ENCODE assay signal across 1 cellular context in the genomic region with DNA sequence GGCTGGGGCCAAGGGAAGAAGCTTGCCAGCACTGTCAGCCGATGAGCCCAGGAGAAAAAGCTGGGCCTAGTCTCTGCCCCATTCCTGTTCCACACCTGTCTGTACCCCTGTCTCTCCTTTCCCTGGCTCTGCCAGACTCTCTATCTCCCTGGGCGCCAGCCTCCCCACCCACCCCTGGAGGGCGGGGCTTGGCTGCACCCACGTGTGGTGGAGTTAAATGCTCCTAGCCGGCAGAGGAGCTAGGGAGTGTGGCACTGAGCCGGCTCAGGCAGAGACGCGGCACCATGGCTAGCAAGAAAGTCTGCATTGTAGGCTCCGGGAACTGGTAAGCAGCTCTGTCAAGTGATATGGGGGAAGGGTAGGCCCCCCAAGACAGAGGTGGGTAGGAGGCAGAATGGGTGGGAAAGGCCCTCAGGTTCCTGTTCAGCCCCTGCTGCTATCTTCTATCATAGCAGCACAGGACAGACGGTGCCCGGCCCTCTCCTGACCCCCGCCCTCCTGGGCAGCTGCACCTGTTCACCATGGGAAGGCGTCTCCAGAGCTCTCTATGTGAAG.
TF ChIP-seq lines count a peak whose summit lies in the region.

A gene (plus strand): TSS at position 242 of the 555 bp plus-strand sequence. CDS start 43 bp downstream, at position 285.

TF ChIP-seq in HepG2, 621 proteins besides CTCF, POLR2A, EP300 and RAD21 (continued from another document):
- TF ChIP-seq, protein P1, sequence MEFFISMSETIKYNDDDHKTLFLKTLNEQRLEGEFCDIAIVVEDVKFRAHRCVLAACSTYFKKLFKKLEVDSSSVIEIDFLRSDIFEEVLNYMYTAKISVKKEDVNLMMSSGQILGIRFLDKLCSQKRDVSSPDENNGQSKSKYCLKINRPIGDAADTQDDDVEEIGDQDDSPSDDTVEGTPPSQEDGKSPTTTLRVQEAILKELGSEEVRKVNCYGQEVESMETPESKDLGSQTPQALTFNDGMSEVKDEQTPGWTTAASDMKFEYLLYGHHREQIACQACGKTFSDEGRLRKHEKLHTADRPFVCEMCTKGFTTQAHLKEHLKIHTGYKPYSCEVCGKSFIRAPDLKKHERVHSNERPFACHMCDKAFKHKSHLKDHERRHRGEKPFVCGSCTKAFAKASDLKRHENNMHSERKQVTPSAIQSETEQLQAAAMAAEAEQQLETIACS (CRISPR knock-in tag; IDR thresholded peaks at IDR 0.05): no peak
- peak; percentile 43; the same call in 1 of the 2 replicates for TF ChIP-seq ZNF292 (CRISPR knock-in tag; IDR thresholded peaks at IDR 0.05; ENCODE audit: borderline replicate concordance, low read depth)
- peak; percentile 67; the same call in 1 of the 2 replicates for TF ChIP-seq MEF2D (CRISPR knock-in tag; IDR thresholded peaks at IDR 0.05)
- no peak for TF ChIP-seq SP1 (IDR thresholded peaks at IDR 0.05)
- TF ChIP-seq SP1 (CRISPR knock-in tag; IDR thresholded peaks at IDR 0.05): peak; percentile 54; the same call in 1 of the 2 replicates
- peak; percentile 59 for TF ChIP-seq ZNF781 (CRISPR knock-in tag; IDR thresholded peaks at IDR 0.05; ENCODE audit: borderline replicate concordance, not compliant biosample characterization)
- TF ChIP-seq SALL1 (CRISPR knock-in tag; IDR thresholded peaks at IDR 0.05): no peak
- TF ChIP-seq ZNF256 (CRISPR knock-in tag; conservative IDR thresholded peaks at IDR 0.05): no peak
- peak; percentile 78; the same call in 1 of the 2 replicates for TF ChIP-seq ZNF607 (CRISPR knock-in tag; IDR thresholded peaks at IDR 0.05; ENCODE audit: borderline replicate concordance)
- TF ChIP-seq MYC (CRISPR knock-in tag; IDR thresholded peaks at IDR 0.05; ENCODE audit: borderline replicate concordance): peak; percentile 78; the same call in 1 of the 2 replicates
- no peak for TF ChIP-seq ZNF619 (CRISPR knock-in tag; IDR thresholded peaks at IDR 0.05)
- TF ChIP-seq, protein P2, sequence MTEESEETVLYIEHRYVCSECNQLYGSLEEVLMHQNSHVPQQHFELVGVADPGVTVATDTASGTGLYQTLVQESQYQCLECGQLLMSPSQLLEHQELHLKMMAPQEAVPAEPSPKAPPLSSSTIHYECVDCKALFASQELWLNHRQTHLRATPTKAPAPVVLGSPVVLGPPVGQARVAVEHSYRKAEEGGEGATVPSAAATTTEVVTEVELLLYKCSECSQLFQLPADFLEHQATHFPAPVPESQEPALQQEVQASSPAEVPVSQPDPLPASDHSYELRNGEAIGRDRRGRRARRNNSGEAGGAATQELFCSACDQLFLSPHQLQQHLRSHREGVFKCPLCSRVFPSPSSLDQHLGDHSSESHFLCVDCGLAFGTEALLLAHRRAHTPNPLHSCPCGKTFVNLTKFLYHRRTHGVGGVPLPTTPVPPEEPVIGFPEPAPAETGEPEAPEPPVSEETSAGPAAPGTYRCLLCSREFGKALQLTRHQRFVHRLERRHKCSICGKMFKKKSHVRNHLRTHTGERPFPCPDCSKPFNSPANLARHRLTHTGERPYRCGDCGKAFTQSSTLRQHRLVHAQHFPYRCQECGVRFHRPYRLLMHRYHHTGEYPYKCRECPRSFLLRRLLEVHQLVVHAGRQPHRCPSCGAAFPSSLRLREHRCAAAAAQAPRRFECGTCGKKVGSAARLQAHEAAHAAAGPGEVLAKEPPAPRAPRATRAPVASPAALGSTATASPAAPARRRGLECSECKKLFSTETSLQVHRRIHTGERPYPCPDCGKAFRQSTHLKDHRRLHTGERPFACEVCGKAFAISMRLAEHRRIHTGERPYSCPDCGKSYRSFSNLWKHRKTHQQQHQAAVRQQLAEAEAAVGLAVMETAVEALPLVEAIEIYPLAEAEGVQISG (CRISPR knock-in tag; IDR thresholded peaks at IDR 0.05): peak; percentile 63; the same call in 1 of the 2 replicates
- TF ChIP-seq, protein P3, sequence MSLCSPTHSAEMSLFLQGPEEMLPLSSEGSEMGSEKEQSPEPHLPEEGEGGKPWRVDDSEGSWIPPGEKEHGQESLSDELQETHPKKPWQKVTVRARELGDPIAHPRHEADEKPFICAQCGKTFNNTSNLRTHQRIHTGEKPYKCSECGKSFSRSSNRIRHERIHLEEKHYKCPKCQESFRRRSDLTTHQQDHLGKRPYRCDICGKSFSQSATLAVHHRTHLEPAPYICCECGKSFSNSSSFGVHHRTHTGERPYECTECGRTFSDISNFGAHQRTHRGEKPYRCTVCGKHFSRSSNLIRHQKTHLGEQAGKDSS (CRISPR knock-in tag; IDR thresholded peaks at IDR 0.05; ENCODE audit: borderline replicate concordance, low read depth): no peak
- TF ChIP-seq TGIF2 (CRISPR knock-in tag; IDR thresholded peaks at IDR 0.05): 0 out of 2 replicates have a peak, but pooled peaks have one; percentile 24
- TF ChIP-seq MAZ (IDR thresholded peaks at IDR 0.05; ENCODE audit: borderline replicate concordance, low read depth, low read length): peak; percentile 46; the same call in 1 of the 2 replicates
- no peak for TF ChIP-seq MAZ (CRISPR knock-in tag; IDR thresholded peaks at IDR 0.05; ENCODE audit: low read depth)
- TF ChIP-seq, protein P4, sequence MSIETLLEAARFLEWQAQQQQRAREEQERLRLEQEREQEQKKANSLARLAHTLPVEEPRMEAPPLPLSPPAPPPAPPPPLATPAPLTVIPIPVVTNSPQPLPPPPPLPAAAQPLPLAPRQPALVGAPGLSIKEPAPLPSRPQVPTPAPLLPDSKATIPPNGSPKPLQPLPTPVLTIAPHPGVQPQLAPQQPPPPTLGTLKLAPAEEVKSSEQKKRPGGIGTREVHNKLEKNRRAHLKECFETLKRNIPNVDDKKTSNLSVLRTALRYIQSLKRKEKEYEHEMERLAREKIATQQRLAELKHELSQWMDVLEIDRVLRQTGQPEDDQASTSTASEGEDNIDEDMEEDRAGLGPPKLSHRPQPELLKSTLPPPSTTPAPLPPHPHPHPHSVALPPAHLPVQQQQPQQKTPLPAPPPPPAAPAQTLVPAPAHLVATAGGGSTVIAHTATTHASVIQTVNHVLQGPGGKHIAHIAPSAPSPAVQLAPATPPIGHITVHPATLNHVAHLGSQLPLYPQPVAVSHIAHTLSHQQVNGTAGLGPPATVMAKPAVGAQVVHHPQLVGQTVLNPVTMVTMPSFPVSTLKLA (IDR thresholded peaks at IDR 0.05): peak; percentile 58
- no peak for TF ChIP-seq MED1 (CRISPR knock-in tag; IDR thresholded peaks at IDR 0.05)
- no peak for TF ChIP-seq ZNF205 (CRISPR knock-in tag; IDR thresholded peaks at IDR 0.05)
- no peak for TF ChIP-seq ZBTB7A (CRISPR knock-in tag; IDR thresholded peaks at IDR 0.05)
- TF ChIP-seq, protein P5, sequence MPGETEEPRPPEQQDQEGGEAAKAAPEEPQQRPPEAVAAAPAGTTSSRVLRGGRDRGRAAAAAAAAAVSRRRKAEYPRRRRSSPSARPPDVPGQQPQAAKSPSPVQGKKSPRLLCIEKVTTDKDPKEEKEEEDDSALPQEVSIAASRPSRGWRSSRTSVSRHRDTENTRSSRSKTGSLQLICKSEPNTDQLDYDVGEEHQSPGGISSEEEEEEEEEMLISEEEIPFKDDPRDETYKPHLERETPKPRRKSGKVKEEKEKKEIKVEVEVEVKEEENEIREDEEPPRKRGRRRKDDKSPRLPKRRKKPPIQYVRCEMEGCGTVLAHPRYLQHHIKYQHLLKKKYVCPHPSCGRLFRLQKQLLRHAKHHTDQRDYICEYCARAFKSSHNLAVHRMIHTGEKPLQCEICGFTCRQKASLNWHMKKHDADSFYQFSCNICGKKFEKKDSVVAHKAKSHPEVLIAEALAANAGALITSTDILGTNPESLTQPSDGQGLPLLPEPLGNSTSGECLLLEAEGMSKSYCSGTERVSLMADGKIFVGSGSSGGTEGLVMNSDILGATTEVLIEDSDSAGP (CRISPR knock-in tag; IDR thresholded peaks at IDR 0.05; ENCODE audit: borderline replicate concordance): peak; percentile 59; the same call in 1 of the 2 replicates
- no peak for TF ChIP-seq ATM (IDR thresholded peaks at IDR 0.05; ENCODE audit: borderline replicate concordance)
- no peak for TF ChIP-seq GLI4 (CRISPR knock-in tag; IDR thresholded peaks at IDR 0.05; ENCODE audit: borderline replicate concordance)
- TF ChIP-seq, protein P6, sequence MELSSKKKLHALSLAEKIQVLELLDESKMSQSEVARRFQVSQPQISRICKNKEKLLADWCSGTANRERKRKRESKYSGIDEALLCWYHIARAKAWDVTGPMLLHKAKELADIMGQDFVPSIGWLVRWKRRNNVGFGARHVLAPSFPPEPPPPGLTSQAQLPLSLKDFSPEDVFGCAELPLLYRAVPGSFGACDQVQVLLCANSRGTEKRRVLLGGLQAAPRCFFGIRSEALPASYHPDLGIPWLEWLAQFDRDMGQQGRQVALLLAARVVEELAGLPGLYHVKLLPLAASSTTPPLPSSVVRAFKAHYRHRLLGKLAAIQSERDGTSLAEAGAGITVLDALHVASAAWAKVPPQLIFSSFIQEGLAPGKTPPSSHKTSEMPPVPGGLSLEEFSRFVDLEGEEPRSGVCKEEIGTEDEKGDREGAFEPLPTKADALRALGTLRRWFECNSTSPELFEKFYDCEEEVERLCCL (CRISPR knock-in tag; IDR thresholded peaks at IDR 0.05; ENCODE audit: borderline replicate concordance): 0 out of 2 replicates have a peak, but pooled peaks have one; percentile 45
- 0 out of 2 replicates have a peak, but pooled peaks have one; percentile 3 for TF ChIP-seq STAG1 (CRISPR knock-in tag; IDR thresholded peaks at IDR 0.05)
- 0 out of 2 replicates have a peak, but pooled peaks have one; percentile 54 for TF ChIP-seq HNRNPL (IDR thresholded peaks at IDR 0.05; ENCODE audit: low read depth, low read length)
- TF ChIP-seq, protein P7, sequence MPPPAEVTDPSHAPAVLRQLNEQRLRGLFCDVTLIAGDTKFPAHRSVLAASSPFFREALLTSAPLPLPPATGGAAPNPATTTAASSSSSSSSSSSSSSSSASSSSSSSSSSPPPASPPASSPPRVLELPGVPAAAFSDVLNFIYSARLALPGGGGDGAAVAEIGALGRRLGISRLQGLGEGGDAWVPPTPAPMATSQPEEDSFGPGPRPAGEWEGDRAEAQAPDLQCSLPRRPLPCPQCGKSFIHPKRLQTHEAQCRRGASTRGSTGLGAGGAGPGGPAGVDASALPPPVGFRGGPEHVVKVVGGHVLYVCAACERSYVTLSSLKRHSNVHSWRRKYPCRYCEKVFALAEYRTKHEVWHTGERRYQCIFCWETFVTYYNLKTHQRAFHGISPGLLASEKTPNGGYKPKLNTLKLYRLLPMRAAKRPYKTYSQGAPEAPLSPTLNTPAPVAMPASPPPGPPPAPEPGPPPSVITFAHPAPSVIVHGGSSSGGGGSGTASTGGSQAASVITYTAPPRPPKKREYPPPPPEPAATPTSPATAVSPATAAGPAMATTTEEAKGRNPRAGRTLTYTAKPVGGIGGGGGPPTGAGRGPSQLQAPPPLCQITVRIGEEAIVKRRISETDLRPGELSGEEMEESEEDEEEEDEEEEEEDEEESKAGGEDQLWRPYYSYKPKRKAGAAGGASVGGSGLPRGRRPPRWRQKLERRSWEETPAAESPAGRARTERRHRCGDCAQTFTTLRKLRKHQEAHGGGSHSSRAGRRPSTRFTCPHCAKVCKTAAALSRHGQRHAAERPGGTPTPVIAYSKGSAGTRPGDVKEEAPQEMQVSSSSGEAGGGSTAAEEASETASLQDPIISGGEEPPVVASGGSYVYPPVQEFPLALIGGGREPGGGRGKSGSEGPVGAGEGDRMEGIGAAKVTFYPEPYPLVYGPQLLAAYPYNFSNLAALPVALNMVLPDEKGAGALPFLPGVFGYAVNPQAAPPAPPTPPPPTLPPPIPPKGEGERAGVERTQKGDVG (CRISPR knock-in tag; IDR thresholded peaks at IDR 0.05; ENCODE audit: borderline replicate concordance): no peak
- no peak for TF ChIP-seq SKI (IDR thresholded peaks at IDR 0.05; ENCODE audit: partially characterized antibody)
- TF ChIP-seq SALL2 (CRISPR knock-in tag; IDR thresholded peaks at IDR 0.05): 0 out of 2 replicates have a peak, but pooled peaks have one; percentile 42
- TF ChIP-seq, protein P8, sequence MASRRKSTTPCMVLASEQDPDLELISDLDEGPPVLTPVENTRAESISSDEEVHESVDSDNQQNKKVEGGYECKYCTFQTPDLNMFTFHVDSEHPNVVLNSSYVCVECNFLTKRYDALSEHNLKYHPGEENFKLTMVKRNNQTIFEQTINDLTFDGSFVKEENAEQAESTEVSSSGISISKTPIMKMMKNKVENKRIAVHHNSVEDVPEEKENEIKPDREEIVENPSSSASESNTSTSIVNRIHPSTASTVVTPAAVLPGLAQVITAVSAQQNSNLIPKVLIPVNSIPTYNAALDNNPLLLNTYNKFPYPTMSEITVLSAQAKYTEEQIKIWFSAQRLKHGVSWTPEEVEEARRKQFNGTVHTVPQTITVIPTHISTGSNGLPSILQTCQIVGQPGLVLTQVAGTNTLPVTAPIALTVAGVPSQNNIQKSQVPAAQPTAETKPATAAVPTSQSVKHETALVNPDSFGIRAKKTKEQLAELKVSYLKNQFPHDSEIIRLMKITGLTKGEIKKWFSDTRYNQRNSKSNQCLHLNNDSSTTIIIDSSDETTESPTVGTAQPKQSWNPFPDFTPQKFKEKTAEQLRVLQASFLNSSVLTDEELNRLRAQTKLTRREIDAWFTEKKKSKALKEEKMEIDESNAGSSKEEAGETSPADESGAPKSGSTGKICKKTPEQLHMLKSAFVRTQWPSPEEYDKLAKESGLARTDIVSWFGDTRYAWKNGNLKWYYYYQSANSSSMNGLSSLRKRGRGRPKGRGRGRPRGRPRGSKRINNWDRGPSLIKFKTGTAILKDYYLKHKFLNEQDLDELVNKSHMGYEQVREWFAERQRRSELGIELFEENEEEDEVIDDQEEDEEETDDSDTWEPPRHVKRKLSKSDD (CRISPR knock-in tag; IDR thresholded peaks at IDR 0.05; ENCODE audit: low read depth): 0 out of 2 replicates have a peak, but pooled peaks have one; percentile 55
- peak; percentile 86; the same call in 1 of the 2 replicates for TF ChIP-seq SIN3A (IDR thresholded peaks at IDR 0.05; ENCODE audit: borderline replicate concordance, low read depth, low read length)
- TF ChIP-seq AGO2 (optimal IDR thresholded peaks at IDR 0.05; ENCODE audit: low read depth, low read length): peak; percentile 81
- TF ChIP-seq SP5 (CRISPR knock-in tag; IDR thresholded peaks at IDR 0.05; ENCODE audit: borderline replicate concordance, low read depth): peak; percentile 16; the same call in 1 of the 2 replicates
- TF ChIP-seq KLF16 (CRISPR knock-in tag; IDR thresholded peaks at IDR 0.05): peak; percentile 23 to 87; a peak in 2 of 4 replicates
- TF ChIP-seq, protein P9, sequence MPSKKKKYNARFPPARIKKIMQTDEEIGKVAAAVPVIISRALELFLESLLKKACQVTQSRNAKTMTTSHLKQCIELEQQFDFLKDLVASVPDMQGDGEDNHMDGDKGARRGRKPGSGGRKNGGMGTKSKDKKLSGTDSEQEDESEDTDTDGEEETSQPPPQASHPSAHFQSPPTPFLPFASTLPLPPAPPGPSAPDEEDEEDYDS (CRISPR knock-in tag; IDR thresholded peaks at IDR 0.05): peak; percentile 82
- 0 out of 2 replicates have a peak, but pooled peaks have one; percentile 12 for TF ChIP-seq HMG20A (CRISPR knock-in tag; IDR thresholded peaks at IDR 0.05; ENCODE audit: borderline replicate concordance)
